In genomic region chr10:69580435-69580834, GRCh38 we compare ENCODE assay signal across 28 cellular contexts. TPM values are rescaled to one million over a fixed set of nuclear protein-coding genes. Genes with fewer than 3 reads are reported as not detected.
DNase-seq lines count a peak whose midpoint lies in the region; ATAC-seq, FAIRE-seq and TF ChIP-seq lines count a peak whose summit lies in the region.
"Had no signal": no experiment of that assay in that cellular context is flagged by ENCODE, and none has a peak within 500 bp of the region (broad histone marks: within the 10 kb centered on the region; RNA-seq: fewer than 3 reads in every experiment).

No MANE protein-coding gene starts in this region.

- CTCF ChIA-PET in HEK293 (lab: Yijun Ruan, JAX) (interaction anchor here (1.2 kb wide), 1 partner anchor 23 kb away, joined by 3 read pairs; no protein-coding TSS in a partner anchor), HEK293T (lab: Yijun Ruan, JAX) (no interaction called here)

- no peaks in the 10 kb centered on the region for H3K4me1 ChIP-seq in HEK293 (ENCODE audit: control insufficient read depth, insufficient read depth, low read length)
- peaks cover 42% of the 10 kb centered on the region for H3K4me1 ChIP-seq in SJCRH30
- H3K4me1 ChIP-seq: BE2C, BLaER1 had no signal

- H3K9me3 ChIP-seq in HEK293 (ENCODE audit: control insufficient read depth, insufficient read depth, low read depth, low read length) (no peaks in the 10 kb centered on the region), SJCRH30 (replicated peaks) (no peaks in the 10 kb centered on the region)
- H3K9me3 ChIP-seq: BE2C had no signal

- ATAC-seq in HG03025 (IDR thresholded peaks at IDR 0.05; ENCODE audit: low FRiP score, unreplicated experiment) = no peak
- ATAC-seq: GM12878 had no signal

- H3K27me3 ChIP-seq in SJCRH30 = no peaks in the 10 kb centered on the region

- no peak overlapping the region for H3K27ac ChIP-seq in HEK293 (ENCODE audit: extremely low read depth, low read depth, low read length)
- H3K27ac ChIP-seq in SJCRH30 = peak overlapping the region; percentile 90
- H3K27ac ChIP-seq: BLaER1 had no signal

- POLR2A ChIA-PET in HEK293 (lab: Yijun Ruan, JAX) (no interaction called here), HEK293T (lab: Yijun Ruan, JAX) (no interaction called here)

- peak; percentile 27 for FAIRE-seq in urothelium cell line (lab: Jason Lieb, UNC)
- FAIRE-seq: A204.1, GM12878, GM12892, GM18507 had no signal

- TF ChIP-seq CTCF in HEK293 (tag by site-specific recombination; IDR thresholded peaks at IDR 0.05) = no peak

- DNase-seq in SJCRH30 = no peak
- DNase-seq in urothelium cell line (ENCODE audit: low spot score) = no peak
- no peak for DNase-seq in HEK293T (ENCODE audit: extremely low spot score)
- DNase-seq: 8988T; ACHN; BE2C; C1 segment of cervical spinal cord; CD4-positive, alpha-beta memory T cell; CD4-positive, CD25-positive, alpha-beta regulatory T cell; CD8-positive, alpha-beta memory T cell; COR-L47; DMS 273 treated with DMSO at 0.1 percent for 48 hours; DMS153; DMS53; DMS79; DND-41; EL; GDM1 had no signal

- H3K36me3 ChIP-seq in HEK293 (ENCODE audit: control insufficient read depth in 2 of 2, insufficient read depth in 1 of 2, low read length in 2 of 2) (no peaks in the 10 kb centered on the region), SJCRH30 (no peaks in the 10 kb centered on the region)
- H3K36me3 ChIP-seq: BE2C, BLaER1 had no signal

- H3K4me3 ChIP-seq in HEK293 (ENCODE audit: low read depth, low read length) (no peak overlapping the region), SJCRH30 (no peak overlapping the region)
- H3K4me3 ChIP-seq: BLaER1, GM12878 had no signal

TF ChIP-seq in HEK293, 187 proteins besides CTCF, POLR2A, EP300 and RAD21 (continues in another document):
- no peak for TF ChIP-seq ZNF48 (tag by site-specific recombination; IDR thresholded peaks at IDR 0.05)
- 0 out of 2 replicates have a peak, but pooled peaks have one; percentile 21 for TF ChIP-seq ATF2 (tag by site-specific recombination; IDR thresholded peaks at IDR 0.05; ENCODE audit: low read depth)
- no peak for TF ChIP-seq ZBTB17 (tag by site-specific recombination; IDR thresholded peaks at IDR 0.05)
- no peak for TF ChIP-seq ZNF221 (tag by site-specific recombination; IDR thresholded peaks at IDR 0.05; ENCODE audit: borderline replicate concordance)
- no peak for TF ChIP-seq ZNF776 (tag by site-specific recombination; IDR thresholded peaks at IDR 0.05; ENCODE audit: borderline replicate concordance)
- TF ChIP-seq ZNF341 (tag by site-specific recombination; IDR thresholded peaks at IDR 0.05; ENCODE audit: low read depth) = no peak
- TF ChIP-seq KLF9 (tag by site-specific recombination; IDR thresholded peaks at IDR 0.05; ENCODE audit: low read depth) = no peak
- no peak for TF ChIP-seq ZNF473 (tag by site-specific recombination; IDR thresholded peaks at IDR 0.05)
- TF ChIP-seq GLI2 (tag by site-specific recombination; IDR thresholded peaks at IDR 0.05; ENCODE audit: borderline replicate concordance, low read depth) = no peak
- TF ChIP-seq ZNF704 (tag by site-specific recombination; IDR thresholded peaks at IDR 0.05) = no peak
- TF ChIP-seq ZNF112 (tag by site-specific recombination; IDR thresholded peaks at IDR 0.05) = no peak
- no peak for TF ChIP-seq OVOL3 (tag by site-specific recombination; IDR thresholded peaks at IDR 0.05)
- TF ChIP-seq ZNF146 (tag by site-specific recombination; IDR thresholded peaks at IDR 0.05) = peak; percentile 73; the same call in 1 of the 2 replicates
- TF ChIP-seq ZNF580 (tag by site-specific recombination; IDR thresholded peaks at IDR 0.05) = no peak

TF ChIP-seq in HEK293T, 16 proteins besides CTCF, POLR2A, EP300 and RAD21:
- TF ChIP-seq ELF4 (IDR thresholded peaks at IDR 0.05) (no peak), NFRKB (IDR thresholded peaks at IDR 0.05) (no peak), PKNOX1 (IDR thresholded peaks at IDR 0.05) (no peak), TARDBP (IDR thresholded peaks at IDR 0.05) (no peak)

RNA-seq across cellular contexts. Expression of gene NEUROG3, which starts 7.2 kb away (rescaled TPM):
- total RNA-seq in SJCRH30 (2014; rRNA removed; shearing (Covaris generic)) = 0.26 TPM in 1 of 2 replicates, not detected in the other
- total RNA-seq: A673; CD4-positive, alpha-beta memory T cell; CD4-positive, CD25-positive, alpha-beta regulatory T cell; CD8-positive, alpha-beta memory T cell; Daoy; G401; GM12878 had no signal

RNA-seq across cellular contexts. Expression of gene FAM241B, which starts 49.6 kb away (rescaled TPM):
- 0.86 and 1.2 TPM in 2 replicates for total RNA-seq in SJCRH30 (2014; rRNA removed; shearing (Covaris generic))
